ENCODE assay signal across 1 cellular context in the genomic region with DNA sequence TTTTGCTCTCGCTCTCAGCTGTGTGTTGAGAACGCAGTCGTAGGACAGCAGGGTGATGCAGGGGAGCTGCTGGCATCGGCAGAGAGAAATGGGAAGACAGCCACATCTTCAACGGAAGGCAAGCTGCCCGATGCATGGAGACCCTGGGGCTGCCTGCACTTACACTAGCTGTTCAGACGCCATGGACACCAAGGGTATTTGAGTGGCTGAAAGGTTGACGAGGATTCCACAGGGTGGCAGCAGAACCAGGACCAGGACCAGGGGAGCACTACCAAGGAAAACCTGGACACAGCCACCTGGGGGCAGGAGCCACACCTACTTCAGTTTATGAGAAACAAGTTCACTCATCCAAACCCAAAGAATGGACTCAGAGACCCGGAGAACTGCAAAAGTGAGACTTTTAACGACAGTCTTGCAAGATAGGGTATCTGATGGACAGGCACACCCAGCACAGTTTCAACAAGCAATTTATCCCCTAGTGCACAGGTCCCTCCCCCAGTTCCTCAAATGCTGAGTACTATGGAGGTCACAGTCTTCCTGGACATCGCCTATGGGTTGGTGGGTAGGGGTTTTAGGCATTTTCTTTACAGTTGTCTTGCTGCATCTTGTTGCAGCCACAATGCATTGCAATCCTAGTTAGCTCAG.
TF ChIP-seq lines count a peak whose summit lies in the region.

No MANE protein-coding gene starts in this region.

TF ChIP-seq in H1, 55 proteins besides CTCF, POLR2A, EP300 and RAD21:
- TF ChIP-seq HDAC6 (IDR thresholded peaks at IDR 0.05; ENCODE audit: low read depth, low read length) (no peak), CEBPB (IDR thresholded peaks at IDR 0.05; ENCODE audit: low read depth, low read length) (no peak), BRCA1 (IDR thresholded peaks at IDR 0.05; ENCODE audit: low read depth, low read length) (no peak), POU5F1 (IDR thresholded peaks at IDR 0.05; ENCODE audit: low read depth, low read length) (no peak), ASH2L (IDR thresholded peaks at IDR 0.05; ENCODE audit: low read length) (no peak)
